8 cellular contexts compared by ENCODE assay signal in the genomic region with DNA sequence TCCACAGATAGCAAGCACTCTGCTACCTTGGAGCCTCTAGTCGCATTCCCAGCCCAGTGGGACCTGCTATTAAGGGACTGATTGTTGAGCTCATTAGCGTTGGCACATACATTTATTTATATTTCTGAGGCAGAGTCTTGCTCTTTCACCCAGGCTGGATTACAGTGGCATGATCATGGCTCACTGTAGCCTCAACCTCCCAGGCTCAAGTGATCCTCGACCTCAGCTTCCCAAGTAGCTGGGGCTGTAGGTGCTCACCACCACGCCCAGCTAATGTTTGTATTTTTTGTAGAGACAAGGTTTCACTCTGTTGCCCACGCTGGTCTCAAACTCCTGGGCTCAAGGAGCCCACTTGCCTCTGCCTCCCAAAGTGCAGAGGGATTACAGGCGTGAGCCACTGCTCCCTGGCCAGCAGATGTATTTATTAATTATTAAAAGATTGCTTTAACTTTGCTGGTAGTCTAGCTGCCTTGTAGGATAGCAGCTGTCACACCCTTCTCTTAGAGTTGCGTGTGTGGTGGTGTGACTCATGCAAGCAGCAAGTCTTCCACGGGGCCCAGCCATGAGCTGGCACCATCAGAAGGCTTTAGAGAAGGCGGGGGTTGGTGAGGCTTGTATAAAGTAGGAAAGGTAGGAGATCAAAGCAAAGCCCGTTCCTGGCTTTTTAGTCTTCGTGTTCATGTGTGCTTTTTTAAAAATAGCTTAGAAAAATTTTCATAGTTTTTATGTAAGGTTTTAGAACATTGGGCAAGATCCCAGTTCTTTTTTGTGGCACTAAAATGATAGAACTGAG. TPM values are rescaled to one million over a fixed set of nuclear protein-coding genes. Genes with fewer than 3 reads are reported as not detected.
DNase-seq lines count a peak whose midpoint lies in the region; ATAC-seq and TF ChIP-seq lines count a peak whose summit lies in the region.

No MANE protein-coding gene starts in this region.

- H3K9me3 Mint-ChIP-seq in nephron progenitor cell, result no peaks in the 10 kb centered on the region

- no peak overlapping the region for H3K4me3 Mint-ChIP-seq in nephron progenitor cell

- DNase-seq in Daoy (ENCODE audit: low read depth) (peak; percentile 85), SJCRH30 (peak; percentile 78 to 83), caudate nucleus (lab: John Stamatoyannopoulos, UW) (peak in 47 of 61 donors; percentile 7 to 97 (median 63)), renal cortical epithelial cell (ENCODE audit: low read depth) (peak; percentile 96), nephron progenitor cell (no peak), NCI-H345 (lab: John Stamatoyannopoulos, UW) (no peak)

- H3K4me1 Mint-ChIP-seq in nephron progenitor cell, result peaks cover 7% of the 10 kb centered on the region

- no peaks in the 10 kb centered on the region for H3K9me3 ChIP-seq in SJCRH30 (replicated peaks)

- peaks cover 69% of the 10 kb centered on the region for H3K36me3 ChIP-seq in SJCRH30

- H3K4me1 ChIP-seq in SJCRH30, result peaks cover 20% of the 10 kb centered on the region

- H3K4me3 ChIP-seq in SJCRH30, result no peak overlapping the region

- no peak overlapping the region for H3K27ac Mint-ChIP-seq in nephron progenitor cell

- ATAC-seq in HG02970 (IDR thresholded peaks at IDR 0.05; ENCODE audit: low FRiP score, unreplicated experiment) (no peak), HG02571 (IDR thresholded peaks at IDR 0.05; ENCODE audit: unreplicated experiment) (no peak)

- peak overlapping the region; percentile 6; the same call in 1 of the 2 replicates for H3K27ac ChIP-seq in SJCRH30
- H3K27ac ChIP-seq in caudate nucleus (ENCODE audit: low read depth, low read length), result peak overlapping the region; percentile 81

- TF ChIP-seq CTCF in nephron progenitor cell (IDR thresholded peaks at IDR 0.05), result no peak

- no peaks in the 10 kb centered on the region for H3K27me3 ChIP-seq in SJCRH30

- peaks cover 82% of the 10 kb centered on the region for H3K36me3 Mint-ChIP-seq in nephron progenitor cell (ENCODE audit: low read depth)

- H3K27me3 Mint-ChIP-seq in nephron progenitor cell (ENCODE audit: low read depth, poor library complexity), result no peaks in the 10 kb centered on the region

RNA-seq across cellular contexts. Expression of gene ACTR5, which starts 16.5 kb away (rescaled TPM):
- total RNA-seq in Daoy (2014; rRNA removed; shearing (Covaris generic)), result 13.3 and 14.9 TPM in 2 replicates
- total RNA-seq in SJCRH30 (2014; rRNA removed; shearing (Covaris generic)), result 21.1 and 22.2 TPM in 2 replicates
- total RNA-seq in renal cortical epithelial cell, result 7.5 and 8.3 TPM in 2 replicates

RNA-seq across cellular contexts. Expression of gene SLC32A1, which starts 40.5 kb away (rescaled TPM):
- not detected in 2 replicates for total RNA-seq in Daoy (2014; rRNA removed; shearing (Covaris generic))
- total RNA-seq in SJCRH30 (2014; rRNA removed; shearing (Covaris generic)), result not detected in 2 replicates
- total RNA-seq in renal cortical epithelial cell, result not detected in 2 replicates

RNA-seq across cellular contexts. Expression of gene PPP1R16B, which starts 40.7 kb away (rescaled TPM):
- under 0.01 TPM in 1 of 2 replicates, not detected in the other for total RNA-seq in Daoy (2014; rRNA removed; shearing (Covaris generic))
- total RNA-seq in SJCRH30 (2014; rRNA removed; shearing (Covaris generic)), result 34.0 and 36.5 TPM in 2 replicates
- total RNA-seq in renal cortical epithelial cell, result 0.15 and 0.17 TPM in 2 replicates

Comparison
In these comparisons a context has a peak if more than half of its experiments do, and no peak if none do; other contexts are left out.
1. DNase-seq: peak in Daoy (single experiment), SJCRH30 (2 of 2), caudate nucleus (47 of 61) and renal cortical epithelial cell (single experiment); none in nephron progenitor cell (single experiment) and NCI-H345 (single experiment).
2. RNA of gene PPP1R16B, which starts 40.7 kb away (total RNA-seq): 34.0 to 36.5 TPM in SJCRH30; 0.15 to 0.17 TPM in renal cortical epithelial cell and under 0.01 TPM in Daoy; every median in the first group is over 10 times any median in the second.